ENCODE assay signal across 16 cellular contexts in the genomic region with DNA sequence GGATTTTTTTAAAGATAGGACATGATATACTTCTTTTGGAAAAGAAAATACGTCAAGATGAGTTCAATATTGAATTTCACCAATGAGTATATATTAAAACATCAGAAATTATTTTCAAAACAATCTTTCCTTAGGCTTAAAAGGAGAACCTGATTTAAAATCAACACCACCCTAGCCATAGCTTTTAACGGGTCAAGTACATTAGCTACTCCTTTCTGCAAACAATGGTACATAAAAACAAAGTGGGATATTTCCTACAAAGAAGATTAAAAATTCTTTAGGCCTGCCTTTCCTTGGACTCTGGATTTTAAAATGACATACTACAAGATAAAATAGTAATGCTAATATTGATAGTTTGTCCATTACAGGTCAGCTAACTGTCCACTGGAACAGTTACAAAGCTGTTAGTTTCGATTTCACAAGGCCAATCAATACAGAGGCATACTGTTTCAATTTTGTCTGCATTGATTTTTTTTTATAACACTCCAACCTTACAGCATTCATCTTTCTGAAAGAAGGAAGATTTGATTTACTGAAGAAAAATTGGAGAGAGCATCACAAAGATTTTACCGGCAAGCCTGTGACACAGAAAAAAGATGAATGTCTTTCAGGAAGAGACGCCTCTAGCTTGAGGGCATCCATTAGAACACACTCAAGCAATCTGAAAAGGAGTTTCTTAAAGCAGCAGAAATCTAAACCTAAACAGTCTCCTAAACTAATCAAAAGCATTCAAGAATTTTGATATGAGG.
DNase-seq lines count a peak whose midpoint lies in the region; ATAC-seq, FAIRE-seq and TF ChIP-seq lines count a peak whose summit lies in the region.
"Had no signal": no experiment of that assay in that cellular context is flagged by ENCODE, and none has a peak within 500 bp of the region (broad histone marks: within the 10 kb centered on the region; RNA-seq: fewer than 3 reads in every experiment).

No MANE protein-coding gene starts in this region.

- H3K27me3 ChIP-seq in dorsolateral prefrontal cortex (no peaks in the 10 kb centered on the region), right lobe of liver (no peaks in the 10 kb centered on the region)

- H3K27ac ChIP-seq in A549 (no peak overlapping the region), dorsolateral prefrontal cortex (no peak overlapping the region), right lobe of liver (peak overlapping the region; percentile 20 to 65 (median 22))
- H3K27ac ChIP-seq: lower lobe of right lung had no signal

- H3K36me3 ChIP-seq in right lobe of liver = no peaks in the 10 kb centered on the region

- no peak overlapping the region for H3K4me3 ChIP-seq in A549
- peak overlapping the region in 57 of 59 donors; percentile 2 to 65 (median 39) for H3K4me3 ChIP-seq in dorsolateral prefrontal cortex
- peak overlapping the region in 2 of 3 donors; percentile 32 to 38 for H3K4me3 ChIP-seq in right lobe of liver
- H3K4me3 ChIP-seq: lower lobe of right lung had no signal

- WGBS in A549 (ENCODE audit: missing lambda C conversion rate) = 63% methylated on average over 5 of the region's 5 CpGs
- 30% methylated on average over 5 of the region's 5 CpGs for WGBS in right lobe of liver (ENCODE audit: insufficient coverage, low coverage, low lambda C conversion rate, missing lambda C conversion rate)

- DNase-seq in A549 (ENCODE audit: low read depth in 1 of 2, low spot score in 1 of 2) (no peak), RPMI7951 (ENCODE audit: low read depth) (peak; percentile 19), dorsolateral prefrontal cortex (no peak), right lobe of liver (no peak), SW 1271 (lab: John Stamatoyannopoulos, UW) (no peak)
- no peak for DNase-seq in activated T-cell treated with anti-CD3 and anti-CD28 coated beads, Interleukin-2, amount 50 U/mL, for 48 hours
- DNase-seq: activated B cell treated with CpG ODN at 0.5 μM for 24 hours; hypothalamus; lower lobe of right lung; NCI-H510A treated with DMSO at 0.1 percent for 48 hours; OCI-M1; stimulated activated naive CD4-positive, alpha-beta T cell had no signal

- CTCF ChIA-PET in A549 (lab: Yijun Ruan, JAX) = no interaction called here

- H3K4me1 ChIP-seq in A549 (no peaks in the 10 kb centered on the region), right lobe of liver (peaks cover 0 to 19% (median 7%) of the 10 kb centered on the region in 4 donors)
- H3K4me1 ChIP-seq: lower lobe of right lung had no signal

- no peaks in the 10 kb centered on the region for H3K9me3 ChIP-seq in A549
- no peaks in the 10 kb centered on the region for H3K9me3 ChIP-seq in right lobe of liver
- H3K9me3 ChIP-seq: lower lobe of right lung had no signal

- intact Hi-C loops in dorsolateral prefrontal cortex (cut with DNase I) = no loop called here
- intact Hi-C loops in right lobe of liver (cut with DNase I) = no loop called here

- ATAC-seq in A549 (no peak), right lobe of liver (peak; percentile 87 to 95 (median 90)), GM19023 (IDR thresholded peaks at IDR 0.05; ENCODE audit: unreplicated experiment) (no peak), GM18909 (IDR thresholded peaks at IDR 0.05; ENCODE audit: poor library complexity, unreplicated experiment) (no peak)
- ATAC-seq: lower lobe of right lung had no signal

- TF ChIP-seq CTCF in A549 (IDR thresholded peaks at IDR 0.05) = no peak
- TF ChIP-seq CTCF in dorsolateral prefrontal cortex (IDR thresholded peaks at IDR 0.05 in 54 of 56, conservative IDR thresholded peaks at IDR 0.05 in 2 of 56; ENCODE audit: low read depth in 1 of 56, partially characterized antibody in 56 of 56) = no peak
- TF ChIP-seq CTCF in right lobe of liver (IDR thresholded peaks at IDR 0.05) = no peak

- no peak for TF ChIP-seq RAD21 in A549 (conservative IDR thresholded peaks at IDR 0.05 in 1 of 2, IDR thresholded peaks at IDR 0.05 in 1 of 2)

- TF ChIP-seq POLR2A in A549 (IDR thresholded peaks at IDR 0.05; ENCODE audit: low read length) (no peak), right lobe of liver (IDR thresholded peaks at IDR 0.05) (no peak)

- TF ChIP-seq EP300 in A549 (IDR thresholded peaks at IDR 0.05) = no peak

- POLR2A ChIA-PET in A549 (lab: Yijun Ruan, JAX) = no interaction called here

- H3K4me2 ChIP-seq in A549 = peak overlapping the region; percentile 47

- FAIRE-seq in A549 (lab: Jason Lieb, UNC) = no peak
- FAIRE-seq: H1, urothelium cell line had no signal

TF ChIP-seq in A549, 52 proteins besides CTCF, POLR2A, EP300 and RAD21:
- TF ChIP-seq RFX5 (IDR thresholded peaks at IDR 0.05) = no peak
- no peak for TF ChIP-seq CBX2 (IDR thresholded peaks at IDR 0.05; ENCODE audit: borderline replicate concordance, low read depth)
- TF ChIP-seq ESRRA (IDR thresholded peaks at IDR 0.05; ENCODE audit: borderline replicate concordance, low read length) = no peak
- TF ChIP-seq, protein P1, sequence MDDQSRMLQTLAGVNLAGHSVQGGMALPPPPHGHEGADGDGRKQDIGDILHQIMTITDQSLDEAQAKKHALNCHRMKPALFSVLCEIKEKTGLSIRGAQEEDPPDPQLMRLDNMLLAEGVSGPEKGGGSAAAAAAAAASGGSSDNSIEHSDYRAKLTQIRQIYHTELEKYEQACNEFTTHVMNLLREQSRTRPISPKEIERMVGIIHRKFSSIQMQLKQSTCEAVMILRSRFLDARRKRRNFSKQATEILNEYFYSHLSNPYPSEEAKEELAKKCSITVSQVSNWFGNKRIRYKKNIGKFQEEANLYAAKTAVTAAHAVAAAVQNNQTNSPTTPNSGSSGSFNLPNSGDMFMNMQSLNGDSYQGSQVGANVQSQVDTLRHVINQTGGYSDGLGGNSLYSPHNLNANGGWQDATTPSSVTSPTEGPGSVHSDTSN (IDR thresholded peaks at IDR 0.05) = no peak
- no peak for TF ChIP-seq HOXA7 (CRISPR knock-in tag; IDR thresholded peaks at IDR 0.05)
- no peak for TF ChIP-seq MAFK (IDR thresholded peaks at IDR 0.05; ENCODE audit: partially characterized antibody)
- no peak for TF ChIP-seq SREBF2 (IDR thresholded peaks at IDR 0.05)
- TF ChIP-seq ZSCAN20 (CRISPR knock-in tag; IDR thresholded peaks at IDR 0.05) = no peak
- no peak for TF ChIP-seq NFE2L2 (conservative IDR thresholded peaks at IDR 0.05; ENCODE audit: low read length)
- TF ChIP-seq, protein P2, sequence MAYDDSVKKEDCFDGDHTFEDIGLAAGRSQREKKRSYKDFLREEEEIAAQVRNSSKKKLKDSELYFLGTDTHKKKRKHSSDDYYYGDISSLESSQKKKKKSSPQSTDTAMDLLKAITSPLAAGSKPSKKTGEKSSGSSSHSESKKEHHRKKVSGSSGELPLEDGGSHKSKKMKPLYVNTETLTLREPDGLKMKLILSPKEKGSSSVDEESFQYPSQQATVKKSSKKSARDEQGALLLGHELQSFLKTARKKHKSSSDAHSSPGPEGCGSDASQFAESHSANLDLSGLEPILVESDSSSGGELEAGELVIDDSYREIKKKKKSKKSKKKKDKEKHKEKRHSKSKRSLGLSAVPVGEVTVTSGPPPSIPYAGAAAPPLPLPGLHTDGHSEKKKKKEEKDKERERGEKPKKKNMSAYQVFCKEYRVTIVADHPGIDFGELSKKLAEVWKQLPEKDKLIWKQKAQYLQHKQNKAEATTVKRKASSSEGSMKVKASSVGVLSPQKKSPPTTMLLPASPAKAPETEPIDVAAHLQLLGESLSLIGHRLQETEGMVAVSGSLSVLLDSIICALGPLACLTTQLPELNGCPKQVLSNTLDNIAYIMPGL (CRISPR knock-in tag; IDR thresholded peaks at IDR 0.05; ENCODE audit: borderline replicate concordance) = no peak
- TF ChIP-seq TP53 (CRISPR knock-in tag; IDR thresholded peaks at IDR 0.05) = no peak
- TF ChIP-seq FOSL2 (IDR thresholded peaks at IDR 0.05) = no peak
- no peak for TF ChIP-seq FOSL2 (CRISPR knock-in tag; IDR thresholded peaks at IDR 0.05)
- no peak for TF ChIP-seq JUNB (IDR thresholded peaks at IDR 0.05)
- no peak for TF ChIP-seq MAZ (IDR thresholded peaks at IDR 0.05; ENCODE audit: borderline replicate concordance, low read depth, low read length)
- TF ChIP-seq GATA3 (IDR thresholded peaks at IDR 0.05; ENCODE audit: borderline replicate concordance) = no peak
- TF ChIP-seq JUN (IDR thresholded peaks at IDR 0.05) = no peak

Comparison
In these comparisons a context has a peak if more than half of its experiments do, and no peak if none do; other contexts are left out.
1. ATAC-seq: peak in right lobe of liver (4 of 4); none in A549 (0 of 2), GM19023 (single experiment) and GM18909 (single experiment).
2. H3K27ac ChIP-seq: peak in right lobe of liver (3 of 3); none in A549 (0 of 2) and dorsolateral prefrontal cortex (0 of 59).